1 cellular context compared by ENCODE assay signal in the genomic region with DNA sequence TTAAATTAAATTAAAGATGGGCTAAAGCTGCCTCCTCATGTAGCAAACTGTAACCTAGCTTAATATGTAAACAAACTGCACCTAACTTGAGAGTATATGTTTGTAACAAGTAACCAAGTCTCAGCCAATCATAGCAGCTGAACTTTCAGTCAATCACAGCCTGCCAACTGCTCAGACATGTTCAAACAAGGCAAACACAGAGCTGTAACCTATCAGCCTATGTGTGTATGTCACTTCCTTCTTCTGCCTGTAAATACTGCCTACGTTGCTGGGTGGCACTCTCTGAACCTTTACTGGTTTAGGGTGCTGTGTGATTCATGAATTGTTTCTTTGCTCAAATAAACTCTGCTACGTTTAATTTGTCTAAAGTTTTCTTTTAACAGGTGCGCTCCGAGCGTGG.
TF ChIP-seq lines count a peak whose summit lies in the region.

No MANE protein-coding gene starts in this region.

TF ChIP-seq in GM12878, 131 proteins besides CTCF, POLR2A, EP300 and RAD21:
- TF ChIP-seq MLLT1 (IDR thresholded peaks at IDR 0.05) (no peak), PKNOX1 (IDR thresholded peaks at IDR 0.05) (peak; percentile 67)
